Comparison of ENCODE assay signal across 9 cellular contexts in the genomic region with DNA sequence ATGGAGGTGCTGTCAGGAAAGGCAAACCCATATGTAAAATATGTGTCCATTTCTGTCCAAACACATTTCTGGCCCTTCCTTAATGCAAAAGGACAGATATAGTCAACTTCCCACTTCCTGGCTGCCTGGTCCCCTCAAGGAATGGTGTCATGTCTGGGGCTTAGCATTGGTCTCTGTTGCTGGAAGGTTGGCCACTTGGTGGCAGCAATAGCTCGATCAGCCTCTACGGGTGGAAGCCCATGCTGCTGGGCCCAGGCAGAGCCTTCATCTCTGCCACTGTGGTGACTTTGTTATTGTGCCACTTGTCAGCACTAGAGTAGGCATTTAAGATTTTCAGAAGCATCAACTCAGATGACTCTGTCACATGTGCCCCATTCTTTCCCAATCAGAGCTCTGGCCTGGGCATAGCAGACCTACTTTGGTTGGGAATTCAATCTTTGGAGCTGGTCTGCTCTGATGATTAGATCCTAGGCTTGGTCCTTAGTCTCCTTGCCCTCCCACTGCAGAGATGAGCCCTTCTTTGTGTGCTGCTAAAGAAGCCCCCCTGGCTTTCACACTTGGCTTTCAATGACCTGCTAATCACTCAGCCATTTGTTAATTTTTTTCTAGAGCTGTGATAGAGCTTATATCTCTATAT. TPM values are rescaled to one million over a fixed set of nuclear protein-coding genes. Genes with fewer than 3 reads are reported as not detected.
DNase-seq lines count a peak whose midpoint lies in the region; ATAC-seq and TF ChIP-seq lines count a peak whose summit lies in the region.
"Had no signal": no experiment of that assay in that cellular context is flagged by ENCODE, and none has a peak within 500 bp of the region (broad histone marks: within the 10 kb centered on the region; RNA-seq: fewer than 3 reads in every experiment).

No MANE protein-coding gene starts in this region.

- peak; percentile 84 for ATAC-seq in stimulated activated memory B cell treated with anti-CD40 and anti-IgM and Interleukin-4, amounts not matched to agents 10 μg/mL and 1 μg/mL and 100 μg/mL, for 72 hours

- no peaks in the 10 kb centered on the region for H3K36me3 ChIP-seq in HEK293 (ENCODE audit: control insufficient read depth in 2 of 2, insufficient read depth in 1 of 2, low read length in 2 of 2)
- H3K36me3 ChIP-seq in WERI-Rb-1: no peaks in the 10 kb centered on the region
- H3K36me3 ChIP-seq in liver (ENCODE audit: control insufficient read depth in 4 of 4, insufficient read depth in 3 of 4, low read depth in 1 of 4, low read length in 3 of 4): no peaks in the 10 kb centered on the region

- CTCF ChIA-PET in HEK293 (lab: Yijun Ruan, JAX): interaction anchor here (0.6 to 3.7 kb wide), 21 partner anchors 8 to 1040 kb away, joined by 3 to 38 read pairs (median 4); no protein-coding TSS in a partner anchor

- TF ChIP-seq RAD21 in liver (IDR thresholded peaks at IDR 0.05): peak; percentile 82 to 89

- no peaks in the 10 kb centered on the region for H3K9me3 Mint-ChIP-seq in stimulated activated memory B cell treated with anti-CD40 and anti-IgM and Interleukin-4, amounts not matched to agents 10 μg/mL and 1 μg/mL and 100 μg/mL, for 72 hours
- H3K9me3 Mint-ChIP-seq: activated naive CD4-positive, alpha-beta T cell treated with anti-CD3 and anti-CD28 coated beads, Interleukin-2, amount 50 U/mL, for 24 hours had no signal

- no peaks in the 10 kb centered on the region for H3K4me1 Mint-ChIP-seq in stimulated activated memory B cell treated with anti-CD40 and anti-IgM and Interleukin-4, amounts not matched to agents 10 μg/mL and 1 μg/mL and 100 μg/mL, for 72 hours

- H3K4me3 ChIP-seq in HEK293 (ENCODE audit: low read depth, low read length) (no peak overlapping the region), WERI-Rb-1 (ENCODE audit: low read depth, low read length) (no peak overlapping the region), liver (ENCODE audit: low read depth in 1 of 3, low read length in 3 of 3) (no peak overlapping the region)

- POLR2A ChIA-PET in HEK293 (lab: Yijun Ruan, JAX): no interaction called here

- 17% methylated on average over 2 of the region's 2 CpGs for WGBS in liver

- H3K27ac ChIP-seq in HEK293 (ENCODE audit: extremely low read depth, low read depth, low read length) (no peak overlapping the region), WERI-Rb-1 (no peak overlapping the region), liver (ENCODE audit: low read depth in 1 of 2, low read length in 2 of 2) (no peak overlapping the region)

- no peak overlapping the region for H3K4me3 Mint-ChIP-seq in stimulated activated memory B cell treated with anti-CD40 and anti-IgM and Interleukin-4, amounts not matched to agents 10 μg/mL and 1 μg/mL and 100 μg/mL, for 72 hours
- H3K4me3 Mint-ChIP-seq: activated naive CD4-positive, alpha-beta T cell treated with anti-CD3 and anti-CD28 coated beads, Interleukin-2, amount 50 U/mL, for 24 hours had no signal

- no peaks in the 10 kb centered on the region for H3K27me3 Mint-ChIP-seq in stimulated activated memory B cell treated with anti-CD40 and anti-IgM and Interleukin-4, amounts not matched to agents 10 μg/mL and 1 μg/mL and 100 μg/mL, for 72 hours
- H3K27me3 Mint-ChIP-seq: activated naive CD4-positive, alpha-beta T cell treated with anti-CD3 and anti-CD28 coated beads, Interleukin-2, amount 50 U/mL, for 24 hours had no signal

- TF ChIP-seq CTCF in HEK293 (tag by site-specific recombination; IDR thresholded peaks at IDR 0.05) (peak; percentile 37; the same call in 1 of the 2 replicates), WERI-Rb-1 (IDR thresholded peaks at IDR 0.05; ENCODE audit: low read depth, low read length) (peak; percentile 92), liver (IDR thresholded peaks at IDR 0.05; ENCODE audit: low read depth, low read length, missing input control) (peak; percentile 60)

- no peaks in the 10 kb centered on the region for H3K27me3 ChIP-seq in WERI-Rb-1 (ENCODE audit: insufficient read depth, low read depth, severe bottlenecking)
- H3K27me3 ChIP-seq in liver (ENCODE audit: control insufficient read depth in 4 of 4, insufficient read depth in 4 of 4, low read length in 3 of 4): peaks cover 0 to 6% (median 1%) of the 10 kb centered on the region in 4 donors

- DNase-seq in GM03348 (ENCODE audit: low spot score) (peak; percentile 68), NCI-H146 treated with DMSO at 0.1 percent for 48 hours (lab: John Stamatoyannopoulos, UW; ENCODE audit: unreplicated experiment) (peak; percentile 45), WERI-Rb-1 (peak; percentile 77), dermis blood vessel endothelial cell (peak; percentile 75)
- no peak for DNase-seq in activated CD4-positive, CD25-positive, alpha-beta regulatory T cell treated with anti-CD3 and anti-CD28 coated beads, Interleukin-2, amount 50 U/mL, for 72 hours

- H3K9ac ChIP-seq in liver (ENCODE audit: low read depth in 1 of 2, low read length in 2 of 2): no peak overlapping the region

- no peak overlapping the region for H3K27ac Mint-ChIP-seq in stimulated activated memory B cell treated with anti-CD40 and anti-IgM and Interleukin-4, amounts not matched to agents 10 μg/mL and 1 μg/mL and 100 μg/mL, for 72 hours
- H3K27ac Mint-ChIP-seq: activated naive CD4-positive, alpha-beta T cell treated with anti-CD3 and anti-CD28 coated beads, Interleukin-2, amount 50 U/mL, for 24 hours had no signal

- no peaks in the 10 kb centered on the region for H3K36me3 Mint-ChIP-seq in stimulated activated memory B cell treated with anti-CD40 and anti-IgM and Interleukin-4, amounts not matched to agents 10 μg/mL and 1 μg/mL and 100 μg/mL, for 72 hours
- H3K36me3 Mint-ChIP-seq: activated naive CD4-positive, alpha-beta T cell treated with anti-CD3 and anti-CD28 coated beads, Interleukin-2, amount 50 U/mL, for 24 hours had no signal

- H3K9me3 ChIP-seq in HEK293 (ENCODE audit: control insufficient read depth, insufficient read depth, low read depth, low read length) (no peaks in the 10 kb centered on the region), WERI-Rb-1 (ENCODE audit: severe bottlenecking) (no peaks in the 10 kb centered on the region), liver (ENCODE audit: control insufficient read depth in 4 of 4, low read length in 3 of 4) (no peaks in the 10 kb centered on the region)

- no peaks in the 10 kb centered on the region for H3K4me1 ChIP-seq in HEK293 (ENCODE audit: control insufficient read depth, insufficient read depth, low read length)
- H3K4me1 ChIP-seq in liver (ENCODE audit: control insufficient read depth in 4 of 4, insufficient read depth in 4 of 4, low read length in 3 of 4): no peaks in the 10 kb centered on the region

TF ChIP-seq in HEK293, 187 proteins besides CTCF, POLR2A, EP300 and RAD21:
- TF ChIP-seq ZNF654 (tag by site-specific recombination; IDR thresholded peaks at IDR 0.05; ENCODE audit: low read depth) (peak; percentile 74), GFI1B (tag by site-specific recombination; IDR thresholded peaks at IDR 0.05) (no peak)

TF ChIP-seq in liver, 16 proteins besides CTCF, POLR2A, EP300 and RAD21 (continues in another document):
- TF ChIP-seq FOXA2 (IDR thresholded peaks at IDR 0.05): no peak
- no peak for TF ChIP-seq ZBTB33 (IDR thresholded peaks at IDR 0.05)
- TF ChIP-seq, protein P1, sequence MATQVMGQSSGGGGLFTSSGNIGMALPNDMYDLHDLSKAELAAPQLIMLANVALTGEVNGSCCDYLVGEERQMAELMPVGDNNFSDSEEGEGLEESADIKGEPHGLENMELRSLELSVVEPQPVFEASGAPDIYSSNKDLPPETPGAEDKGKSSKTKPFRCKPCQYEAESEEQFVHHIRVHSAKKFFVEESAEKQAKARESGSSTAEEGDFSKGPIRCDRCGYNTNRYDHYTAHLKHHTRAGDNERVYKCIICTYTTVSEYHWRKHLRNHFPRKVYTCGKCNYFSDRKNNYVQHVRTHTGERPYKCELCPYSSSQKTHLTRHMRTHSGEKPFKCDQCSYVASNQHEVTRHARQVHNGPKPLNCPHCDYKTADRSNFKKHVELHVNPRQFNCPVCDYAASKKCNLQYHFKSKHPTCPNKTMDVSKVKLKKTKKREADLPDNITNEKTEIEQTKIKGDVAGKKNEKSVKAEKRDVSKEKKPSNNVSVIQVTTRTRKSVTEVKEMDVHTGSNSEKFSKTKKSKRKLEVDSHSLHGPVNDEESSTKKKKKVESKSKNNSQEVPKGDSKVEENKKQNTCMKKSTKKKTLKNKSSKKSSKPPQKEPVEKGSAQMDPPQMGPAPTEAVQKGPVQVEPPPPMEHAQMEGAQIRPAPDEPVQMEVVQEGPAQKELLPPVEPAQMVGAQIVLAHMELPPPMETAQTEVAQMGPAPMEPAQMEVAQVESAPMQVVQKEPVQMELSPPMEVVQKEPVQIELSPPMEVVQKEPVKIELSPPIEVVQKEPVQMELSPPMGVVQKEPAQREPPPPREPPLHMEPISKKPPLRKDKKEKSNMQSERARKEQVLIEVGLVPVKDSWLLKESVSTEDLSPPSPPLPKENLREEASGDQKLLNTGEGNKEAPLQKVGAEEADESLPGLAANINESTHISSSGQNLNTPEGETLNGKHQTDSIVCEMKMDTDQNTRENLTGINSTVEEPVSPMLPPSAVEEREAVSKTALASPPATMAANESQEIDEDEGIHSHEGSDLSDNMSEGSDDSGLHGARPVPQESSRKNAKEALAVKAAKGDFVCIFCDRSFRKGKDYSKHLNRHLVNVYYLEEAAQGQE (IDR thresholded peaks at IDR 0.05): no peak
- no peak for TF ChIP-seq SP1 (IDR thresholded peaks at IDR 0.05)
- TF ChIP-seq HNF4G (IDR thresholded peaks at IDR 0.05): no peak
- TF ChIP-seq EGR1 (IDR thresholded peaks at IDR 0.05; ENCODE audit: low read depth in 2 of 2): no peak
- no peak for TF ChIP-seq TAF1 (conservative IDR thresholded peaks at IDR 0.05)
- TF ChIP-seq JUND (IDR thresholded peaks at IDR 0.05): no peak
- no peak for TF ChIP-seq NR2F2 (IDR thresholded peaks at IDR 0.05)
- no peak for TF ChIP-seq RXRA (IDR thresholded peaks at IDR 0.05)

RNA-seq across cellular contexts. Expression of gene SPSB4, which starts 51.0 kb away (rescaled TPM):
- 0.05 TPM in 1 of 2 replicates, not detected in the other for total RNA-seq in dermis blood vessel endothelial cell
- total RNA-seq in liver: 1 to 10 TPM; 1.2 to 1.9 TPM
- under 1 TPM; 0.19 to 0.57 TPM for polyA plus RNA-seq in liver

RNA-seq across cellular contexts. Expression of gene SLC25A36, which starts 58.5 kb away (rescaled TPM):
- 51.3 and 60.6 TPM in 2 replicates for total RNA-seq in dermis blood vessel endothelial cell
- total RNA-seq in liver: 10 to 100 TPM in 1 of 2 donors, 1 to 10 TPM in 1; 5.5 to 20.5 TPM
- polyA plus RNA-seq in liver: 1 to 10 TPM; 1.5 to 5.4 TPM

Comparison
In these comparisons a context has a peak if more than half of its experiments do, and no peak if none do; other contexts are left out.
1. CTCF ChIP-seq: peak in every context shown above with its lines; median percentile 92 in WERI-Rb-1; 60 in liver; 37 in HEK293.